Comparison of ENCODE assay signal across 1 cellular context in genomic region chr17:42561908-42562844, GRCh38.
A peak's percentile ranks its signal among the peaks of the same experiment; 100 is the strongest.
TF ChIP-seq lines count a peak whose summit lies in the region.

TSS of gene COASY (plus strand) at chr17:42562148. CDS start at chr17:42562623, 475 bp downstream.

TF ChIP-seq in K562, 482 proteins besides CTCF, POLR2A, EP300 and RAD21 (continued from another document and continues in another):
- TF ChIP-seq MGA (IDR thresholded peaks at IDR 0.05) (peak; percentile 72), ZNF316 (IDR thresholded peaks at IDR 0.05) (no peak), PURB (CRISPR knock-in tag; IDR thresholded peaks at IDR 0.05; ENCODE audit: low read depth) (no peak), ELF2 (CRISPR knock-in tag; IDR thresholded peaks at IDR 0.05) (peak; percentile 91), ASH1L (IDR thresholded peaks at IDR 0.05; ENCODE audit: borderline replicate concordance, low read depth, partially characterized antibody) (peak; percentile 65), NELFE (IDR thresholded peaks at IDR 0.05; ENCODE audit: insufficient read depth, insufficient read length) (no peak), ZNF318 (IDR thresholded peaks at IDR 0.05; ENCODE audit: borderline replicate concordance in 1 of 2, low read depth in 1 of 2) (no peak), ZBTB7A (IDR thresholded peaks at IDR 0.05; ENCODE audit: borderline replicate concordance, control insufficient read depth, low read depth, low read length) (0 out of 2 replicates have a peak, but pooled peaks have one; percentile 24), ID3 (CRISPR knock-in tag; IDR thresholded peaks at IDR 0.05) (no peak), ID3 (tag; IDR thresholded peaks at IDR 0.05) (no peak), IRF1 (CRISPR knock-in tag; IDR thresholded peaks at IDR 0.05; ENCODE audit: borderline replicate concordance) (no peak), GABPB1 (CRISPR knock-in tag; IDR thresholded peaks at IDR 0.05) (peak; percentile 96), E2F4 (CRISPR knock-in tag; IDR thresholded peaks at IDR 0.05; ENCODE audit: low read depth) (no peak), KDM2B (CRISPR knock-in tag; IDR thresholded peaks at IDR 0.05) (no peak), SMC3 (conservative IDR thresholded peaks at IDR 0.05; ENCODE audit: insufficient read depth, low read depth, low read length) (no peak), SLC30A9 (CRISPR knock-in tag; IDR thresholded peaks at IDR 0.05) (no peak), FOXJ3 (CRISPR knock-in tag; IDR thresholded peaks at IDR 0.05) (no peak), GTF2A2 (tag; IDR thresholded peaks at IDR 0.05) (no peak), BMI1 (IDR thresholded peaks at IDR 0.05; ENCODE audit: low read length) (no peak), BCOR (IDR thresholded peaks at IDR 0.05) (peak; percentile 76), PHF21A (IDR thresholded peaks at IDR 0.05; ENCODE audit: borderline replicate concordance, low read depth) (no peak), RBM17 (IDR thresholded peaks at IDR 0.05; ENCODE audit: borderline replicate concordance, low read depth, low read length) (no peak), HOXB6 (CRISPR knock-in tag; IDR thresholded peaks at IDR 0.05; ENCODE audit: borderline replicate concordance) (no peak), ZBTB49 (CRISPR knock-in tag; IDR thresholded peaks at IDR 0.05; ENCODE audit: borderline replicate concordance) (no peak), CHD4 (IDR thresholded peaks at IDR 0.05; ENCODE audit: insufficient read depth, insufficient replicate concordance, low read depth, low read length, poor library complexity, severe bottlenecking) (peak; percentile 76), NR4A1 (CRISPR knock-in tag; IDR thresholded peaks at IDR 0.05) (no peak), NR4A1 (tag; IDR thresholded peaks at IDR 0.05) (no peak; the same call in 1 of the 2 replicates), NRF1 (conservative IDR thresholded peaks at IDR 0.05 in 1 of 2, IDR thresholded peaks at IDR 0.05 in 1 of 2) (no peak), ATF1 (CRISPR knock-in tag; IDR thresholded peaks at IDR 0.05) (no peak), ATF1 (tag; IDR thresholded peaks at IDR 0.05) (peak; percentile 51; the same call in 1 of the 2 replicates), TARDBP (IDR thresholded peaks at IDR 0.05) (no peak), CEBPB (tag; IDR thresholded peaks at IDR 0.05) (0 out of 2 replicates have a peak, but pooled peaks have one; percentile 11), ZC3H11A (IDR thresholded peaks at IDR 0.05; ENCODE audit: low read depth, low read length) (no peak)
